1 cellular context compared by ENCODE assay signal in the genomic region with DNA sequence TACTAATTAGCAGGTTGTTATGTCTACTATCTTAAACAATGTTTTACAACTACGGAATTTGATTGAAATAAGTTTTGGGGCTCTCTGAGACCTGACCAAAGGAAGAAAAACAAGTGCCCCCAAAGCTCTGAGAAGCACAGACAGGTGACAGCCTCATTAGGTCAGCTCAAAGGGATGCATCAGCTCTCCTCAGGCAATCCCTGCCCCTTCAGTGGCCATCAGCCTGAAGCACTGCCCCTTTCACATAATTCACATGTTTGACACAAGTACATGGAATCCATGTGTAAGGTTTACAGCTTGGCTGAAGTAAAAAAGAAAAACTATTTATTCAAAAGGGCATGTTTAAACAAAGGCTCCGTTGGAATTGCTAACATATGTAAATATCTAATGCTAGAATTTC.
TF ChIP-seq lines count a peak whose summit lies in the region.

No MANE protein-coding gene starts in this region.

TF ChIP-seq in H1, 55 proteins besides CTCF, POLR2A, EP300 and RAD21:
- TF ChIP-seq GABPA (IDR thresholded peaks at IDR 0.05; ENCODE audit: borderline replicate concordance, insufficient read depth, low read length) (no peak), RNF2 (IDR thresholded peaks at IDR 0.05; ENCODE audit: borderline replicate concordance, low read depth, low read length, missing control alignments, poor library complexity, severe bottlenecking) (no peak), TBP (IDR thresholded peaks at IDR 0.05; ENCODE audit: low read depth, low read length) (no peak), CHD2 (IDR thresholded peaks at IDR 0.05; ENCODE audit: low read length) (no peak), RFX5 (IDR thresholded peaks at IDR 0.05; ENCODE audit: borderline replicate concordance, low read depth, low read length) (no peak), CHD1 (IDR thresholded peaks at IDR 0.05; ENCODE audit: low read depth, low read length) (no peak), CBX5 (IDR thresholded peaks at IDR 0.05; ENCODE audit: low read depth, low read length) (no peak), EZH2 (IDR thresholded peaks at IDR 0.05; ENCODE audit: low read depth, low read length, severe bottlenecking) (no peak)
- TF ChIP-seq, protein P1, sequence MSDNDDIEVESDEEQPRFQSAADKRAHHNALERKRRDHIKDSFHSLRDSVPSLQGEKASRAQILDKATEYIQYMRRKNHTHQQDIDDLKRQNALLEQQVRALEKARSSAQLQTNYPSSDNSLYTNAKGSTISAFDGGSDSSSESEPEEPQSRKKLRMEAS (IDR thresholded peaks at IDR 0.05): no peak
TF ChIP-seq in H1: peak in this region for 0.
